2 cellular contexts compared by ENCODE assay signal in genomic region chr1:205263580-205264190, GRCh38.
TF ChIP-seq lines count a peak whose summit lies in the region.

No MANE protein-coding gene starts in this region.

TF ChIP-seq in IMR-90, 13 proteins besides CTCF, POLR2A, EP300 and RAD21 (continued from another document):
- no peak for TF ChIP-seq CEBPB (IDR thresholded peaks at IDR 0.05; ENCODE audit: low read depth, low read length)
- TF ChIP-seq CHD1 (IDR thresholded peaks at IDR 0.05; ENCODE audit: low read depth, low read length), result no peak
- TF ChIP-seq MXI1 (IDR thresholded peaks at IDR 0.05; ENCODE audit: borderline replicate concordance, low read depth, low read length), result no peak
- no peak for TF ChIP-seq MAZ (IDR thresholded peaks at IDR 0.05; ENCODE audit: borderline replicate concordance, low read depth, low read length)

TF ChIP-seq in HEK293T, 16 proteins besides CTCF, POLR2A, EP300 and RAD21 (continued from another document):
- TF ChIP-seq NFRKB (IDR thresholded peaks at IDR 0.05) (no peak), FOXK2 (IDR thresholded peaks at IDR 0.05) (no peak), FOXA1 (IDR thresholded peaks at IDR 0.05) (no peak)
TF ChIP-seq in HEK293T: peak in this region for 0.
